In the genomic region with DNA sequence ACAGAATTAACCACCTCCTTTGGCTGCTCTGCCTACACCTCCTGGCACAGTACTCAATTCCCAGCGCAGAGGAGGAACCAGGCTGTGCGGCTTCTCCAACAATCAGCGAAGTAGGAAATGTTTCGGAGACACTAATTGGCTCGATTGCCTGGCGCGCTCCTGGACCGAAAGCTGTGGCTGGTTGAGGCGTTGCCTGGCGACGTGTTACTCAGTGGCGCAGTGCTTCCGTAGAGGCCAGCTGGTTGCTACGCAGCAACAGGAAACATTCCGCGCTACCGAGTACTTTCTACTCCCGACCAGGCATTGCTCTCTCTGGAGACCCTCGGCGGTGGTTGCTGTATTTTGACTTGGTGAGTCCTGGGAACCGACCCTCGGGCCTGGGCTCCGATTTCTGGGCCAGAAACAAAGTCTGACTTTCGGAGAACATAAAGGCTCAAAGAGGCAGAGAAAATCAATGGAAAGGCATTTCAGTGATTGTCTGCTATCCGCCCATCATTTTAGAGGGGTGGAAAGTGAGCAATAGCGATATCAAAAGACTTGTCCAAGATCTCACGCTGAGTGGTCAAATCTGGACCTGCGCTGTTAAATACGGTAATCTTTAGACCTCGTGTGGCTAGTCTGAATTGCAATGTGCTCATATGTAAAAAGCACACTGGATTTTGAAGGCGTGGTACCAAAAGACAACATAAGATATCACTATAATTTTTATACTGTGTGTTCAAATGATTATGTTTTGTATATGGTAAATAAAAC, we compare ENCODE assay signal across 8 cellular contexts. TPM values are rescaled to one million over a fixed set of nuclear protein-coding genes. Genes with fewer than 3 reads are reported as not detected.
DNase-seq lines count a peak whose midpoint lies in the region; ATAC-seq, FAIRE-seq and TF ChIP-seq lines count a peak whose summit lies in the region.

DNAH6 (plus strand) TSS at position 265 of the 753 bp plus-strand sequence. CDS start 1,329 bp downstream, outside the sequence.

- H3K9ac ChIP-seq in kidney (ENCODE audit: low read length in 2 of 2) = peak within 1 kb of the TSS in 1 of 2 donors; percentile 79

- no peak for TF ChIP-seq CTCF in kidney (IDR thresholded peaks at IDR 0.05; ENCODE audit: borderline replicate concordance, extremely low read depth, insufficient read depth)

- peak within 1 kb of the TSS; percentile 76 to 87 for H3K4me3 ChIP-seq in kidney (ENCODE audit: low read length in 2 of 2)

- peaks cover 0 to 4% of the 10 kb centered on the region in 2 donors for H3K4me1 ChIP-seq in kidney (ENCODE audit: control insufficient read depth in 1 of 2, insufficient read depth in 1 of 2, low read depth in 1 of 2, low read length in 2 of 2)

- intact Hi-C loops in kidney (cut with DNase I) = no loop called here

- DNase-seq in SIG-M5 treated with dmso at 0.1 percent for 504 hours (lab: John Stamatoyannopoulos, UW; ENCODE audit: unreplicated experiment) = peak; percentile 74
- no peak for DNase-seq in SIG-M5 (lab: John Stamatoyannopoulos, UW)
- DNase-seq in NCI-H2196 (lab: John Stamatoyannopoulos, UW; ENCODE audit: unreplicated experiment) = peak; percentile 81
- DNase-seq in activated CD4-positive, alpha-beta T cell treated with anti-CD3 and anti-CD28 coated beads for 48 hours = peak; percentile 89
- DNase-seq in kidney = peak; percentile 97
- peak; percentile 61 to 78 (median 70) for DNase-seq in stimulated activated CD4-positive, alpha-beta T cell treated with anti-CD3 and anti-CD28 coated beads, Interleukin-12 subunit alpha, Interleukin-12 subunit beta, amount 100 ng/mL, for 48 hours (ENCODE audit: low read depth in 2 of 3, low spot score in 1 of 3)

- H3K36me3 ChIP-seq in kidney (ENCODE audit: control insufficient read depth in 1 of 2, insufficient read depth in 2 of 2, low read length in 2 of 2) = no peaks in the 10 kb centered on the region

- peak; percentile 93 for ATAC-seq in HG03066 (IDR thresholded peaks at IDR 0.05; ENCODE audit: low read depth, unreplicated experiment)

- H3K27ac ChIP-seq in cingulate gyrus (ENCODE audit: low read depth, low read length) (peak within 1 kb of the TSS; percentile 31), kidney (ENCODE audit: low read depth in 2 of 2, low read length in 2 of 2) (no peak within 1 kb of the TSS)

- no peaks in the 10 kb centered on the region for H3K9me3 ChIP-seq in kidney (ENCODE audit: control insufficient read depth in 1 of 2, low read length in 2 of 2)

- peak; percentile 96 for FAIRE-seq in kidney (lab: Jason Lieb, UNC)

RNA-seq across cellular contexts. Expression of gene DNAH6, which starts in this region (rescaled TPM):
- total RNA-seq in kidney = 4.6 TPM
- polyA plus RNA-seq in kidney (ENCODE audit: insufficient read depth, low read depth, low replicate concordance) = 0.34 TPM
